In genomic region chr12:1826867-1827705, GRCh38 we compare ENCODE assay signal across 1 cellular context.
TF ChIP-seq lines count a peak whose summit lies in the region.

No MANE protein-coding gene starts in this region.

TF ChIP-seq in K562, 482 proteins besides CTCF, POLR2A, EP300 and RAD21 (continued from another document):
- TF ChIP-seq, protein P1, sequence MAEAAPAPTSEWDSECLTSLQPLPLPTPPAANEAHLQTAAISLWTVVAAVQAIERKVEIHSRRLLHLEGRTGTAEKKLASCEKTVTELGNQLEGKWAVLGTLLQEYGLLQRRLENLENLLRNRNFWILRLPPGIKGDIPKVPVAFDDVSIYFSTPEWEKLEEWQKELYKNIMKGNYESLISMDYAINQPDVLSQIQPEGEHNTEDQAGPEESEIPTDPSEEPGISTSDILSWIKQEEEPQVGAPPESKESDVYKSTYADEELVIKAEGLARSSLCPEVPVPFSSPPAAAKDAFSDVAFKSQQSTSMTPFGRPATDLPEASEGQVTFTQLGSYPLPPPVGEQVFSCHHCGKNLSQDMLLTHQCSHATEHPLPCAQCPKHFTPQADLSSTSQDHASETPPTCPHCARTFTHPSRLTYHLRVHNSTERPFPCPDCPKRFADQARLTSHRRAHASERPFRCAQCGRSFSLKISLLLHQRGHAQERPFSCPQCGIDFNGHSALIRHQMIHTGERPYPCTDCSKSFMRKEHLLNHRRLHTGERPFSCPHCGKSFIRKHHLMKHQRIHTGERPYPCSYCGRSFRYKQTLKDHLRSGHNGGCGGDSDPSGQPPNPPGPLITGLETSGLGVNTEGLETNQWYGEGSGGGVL (CRISPR knock-in tag; IDR thresholded peaks at IDR 0.05): no peak
- TF ChIP-seq, protein P2, sequence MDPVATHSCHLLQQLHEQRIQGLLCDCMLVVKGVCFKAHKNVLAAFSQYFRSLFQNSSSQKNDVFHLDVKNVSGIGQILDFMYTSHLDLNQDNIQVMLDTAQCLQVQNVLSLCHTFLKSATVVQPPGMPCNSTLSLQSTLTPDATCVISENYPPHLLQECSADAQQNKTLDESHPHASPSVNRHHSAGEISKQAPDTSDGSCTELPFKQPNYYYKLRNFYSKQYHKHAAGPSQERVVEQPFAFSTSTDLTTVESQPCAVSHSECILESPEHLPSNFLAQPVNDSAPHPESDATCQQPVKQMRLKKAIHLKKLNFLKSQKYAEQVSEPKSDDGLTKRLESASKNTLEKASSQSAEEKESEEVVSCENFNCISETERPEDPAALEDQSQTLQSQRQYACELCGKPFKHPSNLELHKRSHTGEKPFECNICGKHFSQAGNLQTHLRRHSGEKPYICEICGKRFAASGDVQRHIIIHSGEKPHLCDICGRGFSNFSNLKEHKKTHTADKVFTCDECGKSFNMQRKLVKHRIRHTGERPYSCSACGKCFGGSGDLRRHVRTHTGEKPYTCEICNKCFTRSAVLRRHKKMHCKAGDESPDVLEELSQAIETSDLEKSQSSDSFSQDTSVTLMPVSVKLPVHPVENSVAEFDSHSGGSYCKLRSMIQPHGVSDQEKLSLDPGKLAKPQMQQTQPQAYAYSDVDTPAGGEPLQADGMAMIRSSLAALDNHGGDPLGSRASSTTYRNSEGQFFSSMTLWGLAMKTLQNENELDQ (CRISPR knock-in tag; IDR thresholded peaks at IDR 0.05; ENCODE audit: borderline replicate concordance): no peak
- TF ChIP-seq ZEB2 (IDR thresholded peaks at IDR 0.05): no peak
TF ChIP-seq in K562: peak in this region for 1.
